Comparison of ENCODE assay signal across 12 cellular contexts in the genomic region with DNA sequence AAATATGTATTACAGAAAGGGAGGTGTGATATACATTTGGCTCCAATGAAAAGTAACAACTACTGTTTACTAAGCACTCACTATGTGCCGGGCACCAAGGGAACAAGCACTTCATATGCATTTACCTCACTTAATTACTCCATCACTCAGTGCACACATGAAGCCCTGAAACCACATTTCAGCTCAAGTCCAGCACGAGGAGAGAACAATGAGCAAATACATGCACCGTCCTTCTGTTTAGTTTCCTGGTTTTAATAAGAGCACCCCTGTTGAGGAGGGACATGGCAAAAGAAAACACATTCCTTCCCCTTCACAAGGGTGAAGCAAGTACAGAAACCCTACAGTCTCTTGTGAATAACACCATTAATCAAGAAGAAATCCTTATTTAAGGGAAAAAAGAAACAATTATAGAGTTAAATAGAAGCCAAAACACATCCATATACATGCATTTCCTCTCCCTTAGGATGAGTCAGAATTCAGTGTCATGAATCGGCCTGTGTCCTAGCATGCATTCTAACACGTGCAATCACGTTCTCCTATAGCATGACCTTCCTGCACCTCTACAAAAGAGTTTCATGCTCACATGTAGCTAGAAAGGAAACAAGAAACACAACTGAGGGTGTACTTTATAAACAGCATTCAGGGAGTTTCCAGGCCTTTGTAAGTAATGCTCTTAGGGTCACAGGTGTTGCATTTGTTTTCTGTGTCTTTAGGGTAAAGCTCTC.
DNase-seq lines count a peak whose midpoint lies in the region; ATAC-seq lines count a peak whose summit lies in the region.
"Had no signal": no experiment of that assay in that cellular context is flagged by ENCODE, and none has a peak within 500 bp of the region (broad histone marks: within the 10 kb centered on the region; RNA-seq: fewer than 3 reads in every experiment).

No MANE protein-coding gene starts in this region.

- H3K9ac ChIP-seq in adipocyte (ENCODE audit: low read length), result no peak overlapping the region
- no peak overlapping the region for H3K9ac ChIP-seq in mesendoderm (ENCODE audit: low read length)

- no peak overlapping the region for H2BK15ac ChIP-seq in mesendoderm (replicated peaks; ENCODE audit: low read depth)

- intact Hi-C loops in head of caudate nucleus (cut with DNase I), result no loop called here

- H4K5ac ChIP-seq in mesendoderm (ENCODE audit: low read length), result no peak overlapping the region

- H3K79me2 ChIP-seq in mesendoderm (ENCODE audit: control insufficient read depth, insufficient read depth, low read length), result no peaks in the 10 kb centered on the region

- H3K4me1 ChIP-seq in adipocyte (ENCODE audit: control insufficient read depth, insufficient read depth, low read length), result peaks cover 10% of the 10 kb centered on the region
- H3K4me1 ChIP-seq in mesendoderm (ENCODE audit: control insufficient read depth, low read depth, low read length), result no peaks in the 10 kb centered on the region
- H3K4me1 ChIP-seq: Peyer's patch had no signal

- H3K23ac ChIP-seq in mesendoderm (ENCODE audit: low read length), result peak overlapping the region; percentile 18

- no peak overlapping the region for H3K56ac ChIP-seq in mesendoderm (ENCODE audit: low read length)

- no peaks in the 10 kb centered on the region for H3K9me3 ChIP-seq in adipocyte (ENCODE audit: control insufficient read depth, low read length)
- H3K9me3 ChIP-seq: Peyer's patch had no signal

- H3K27ac ChIP-seq in mesendoderm (ENCODE audit: low read depth, low read length), result no peak overlapping the region
- H3K27ac ChIP-seq: Peyer's patch had no signal

- no CpG with 5 or more reads among the region's 6 CpGs for WGBS in mesendoderm (ENCODE audit: extremely low coverage, insufficient coverage, low lambda C conversion rate)

- no peak overlapping the region for H2BK5ac ChIP-seq in mesendoderm (ENCODE audit: low read length)

- H3K36me3 ChIP-seq in adipocyte (ENCODE audit: control insufficient read depth, insufficient read depth, low read length, severe bottlenecking), result no peaks in the 10 kb centered on the region
- H3K36me3 ChIP-seq in mesendoderm (ENCODE audit: control insufficient read depth, insufficient read depth, low read length), result no peaks in the 10 kb centered on the region
- H3K36me3 ChIP-seq: Peyer's patch had no signal

- no peak overlapping the region for H2BK120ac ChIP-seq in mesendoderm (ENCODE audit: low read depth, low read length)

- no peak overlapping the region for H4K8ac ChIP-seq in mesendoderm (ENCODE audit: low read depth, low read length)

- H3K4me3 ChIP-seq in adipocyte (ENCODE audit: low read length) (no peak overlapping the region), mesendoderm (ENCODE audit: low read length) (no peak overlapping the region)
- H3K4me3 ChIP-seq: Peyer's patch had no signal

- H2AK5ac ChIP-seq in mesendoderm (ENCODE audit: low read length), result no peak overlapping the region

- H3K27me3 ChIP-seq in adipocyte (replicated peaks; ENCODE audit: control insufficient read depth, insufficient read depth, low read length) (no peaks in the 10 kb centered on the region), mesendoderm (ENCODE audit: insufficient read depth, low read length, poor library complexity) (no peaks in the 10 kb centered on the region)
- H3K27me3 ChIP-seq: Peyer's patch had no signal

- DNase-seq in adipocyte (ENCODE audit: low read depth) (peak; percentile 27), mesendoderm (no peak), UCSD-AML1 (lab: John Stamatoyannopoulos, UW; ENCODE audit: unreplicated experiment) (no peak), head of caudate nucleus (no peak)
- DNase-seq: activated CD8-positive, alpha-beta T cell treated with anti-CD3 and anti-CD28 coated beads, Interleukin-2, amount 10 ng/mL, durations not matched to agents 7 days and 5 days; DMS 273 treated with DMSO at 0.1 percent for 48 hours; Peyer's patch; right cardiac atrium had no signal

- no peaks in the 10 kb centered on the region for H3K79me1 ChIP-seq in mesendoderm (ENCODE audit: low read length)

- H3K4me2 ChIP-seq in mesendoderm (ENCODE audit: low read length), result no peak overlapping the region

- ATAC-seq in GM18502 (IDR thresholded peaks at IDR 0.05; ENCODE audit: poor library complexity, unreplicated experiment) (peak; percentile 40), HG02885 (IDR thresholded peaks at IDR 0.05; ENCODE audit: poor library complexity, unreplicated experiment) (peak; percentile 79), HG02970 (IDR thresholded peaks at IDR 0.05; ENCODE audit: low FRiP score, unreplicated experiment) (no peak), HG02610 (IDR thresholded peaks at IDR 0.05; ENCODE audit: unreplicated experiment) (no peak)
- ATAC-seq: activated CD8-positive, alpha-beta T cell treated with anti-CD3 and anti-CD28 coated beads, Interleukin-2, amount 10 ng/mL, durations not matched to agents 7 days and 5 days; right cardiac atrium had no signal

- H3K18ac ChIP-seq in mesendoderm (ENCODE audit: low read length), result no peak overlapping the region

- H3K4ac ChIP-seq in mesendoderm (ENCODE audit: low read depth, low read length), result no peak overlapping the region

Comparison
In these comparisons a context has a peak if more than half of its experiments do, and no peak if none do; other contexts are left out.
1. ATAC-seq: peak in GM18502 (single experiment) and HG02885 (single experiment); none in HG02970 (single experiment) and HG02610 (single experiment).